Comparison of ENCODE assay signal across 8 cellular contexts in genomic region chr14:77043984-77044485, GRCh38. TPM values are rescaled to one million over a fixed set of nuclear protein-coding genes. Genes with fewer than 3 reads are reported as not detected.
A peak's percentile ranks its signal among the peaks of the same experiment; 100 is the strongest.
DNase-seq lines count a peak whose midpoint lies in the region; ATAC-seq and TF ChIP-seq lines count a peak whose summit lies in the region.

No MANE protein-coding gene starts in this region.

- no peaks in the 10 kb centered on the region for H3K36me3 ChIP-seq in RWPE2 (ENCODE audit: low read depth)
- no peaks in the 10 kb centered on the region for H3K36me3 ChIP-seq in fibroblast of lung (ENCODE audit: control insufficient read depth, insufficient read depth, low read length)
- H3K36me3 ChIP-seq in psoas muscle (ENCODE audit: insufficient read depth in 1 of 2, low read depth in 1 of 2), result no peaks in the 10 kb centered on the region

- ATAC-seq in RWPE2 (ENCODE audit: low read depth) (no peak), psoas muscle (peak in 3 of 4 donors; percentile 3 to 16 (median 14)), GM21528 (IDR thresholded peaks at IDR 0.05; ENCODE audit: low FRiP score, unreplicated experiment) (no peak), GM21367 (IDR thresholded peaks at IDR 0.05; ENCODE audit: unreplicated experiment) (no peak)

- H3K27me3 ChIP-seq in RWPE2 (ENCODE audit: insufficient read depth, poor library complexity, severe bottlenecking), result no peaks in the 10 kb centered on the region
- no peaks in the 10 kb centered on the region for H3K27me3 ChIP-seq in fibroblast of lung (ENCODE audit: control insufficient read depth, insufficient read depth, low read length)
- H3K27me3 ChIP-seq in psoas muscle (ENCODE audit: insufficient read depth in 3 of 3, low read length in 2 of 3), result no peaks in the 10 kb centered on the region

- H3K4me1 ChIP-seq in RWPE2 (ENCODE audit: insufficient read depth, poor library complexity, severe bottlenecking), result peaks cover 77% of the 10 kb centered on the region
- H3K4me1 ChIP-seq in fibroblast of lung (ENCODE audit: control insufficient read depth, extremely low read depth, insufficient read depth, low read length), result peaks cover 52% of the 10 kb centered on the region
- H3K4me1 ChIP-seq in psoas muscle, result peaks cover 62% of the 10 kb centered on the region

- no peaks in the 10 kb centered on the region for H3K79me2 ChIP-seq in fibroblast of lung (ENCODE audit: control insufficient read depth, insufficient read depth, low read length)

- intact Hi-C loops in Calu3 (cut with micrococcal nuclease; ENCODE audit: unreplicated experiment), result loop anchor here (5.0 kb wide), 1 partner anchor 97 kb away; no protein-coding TSS in a partner anchor
- intact Hi-C loops in psoas muscle (cut with DNase I), result loop anchor here in 1 of 2 donors (5.0 kb wide), 1 partner anchor 127 kb away; no protein-coding TSS in a partner anchor

- H3K9me3 ChIP-seq in RWPE2 (ENCODE audit: severe bottlenecking) (no peaks in the 10 kb centered on the region), fibroblast of lung (ENCODE audit: control insufficient read depth, insufficient read depth, low read depth, low read length) (no peaks in the 10 kb centered on the region), psoas muscle (no peaks in the 10 kb centered on the region)

- H4K20me1 ChIP-seq in fibroblast of lung (ENCODE audit: control insufficient read depth, extremely low read depth, insufficient read depth, low read length), result no peaks in the 10 kb centered on the region

- H3K27ac Mint-ChIP-seq in Calu3 (ENCODE audit: unreplicated experiment), result peak overlapping the region; percentile 86

- H3K4me3 ChIP-seq in RWPE2 (ENCODE audit: severe bottlenecking) (no peak overlapping the region), fibroblast of lung (replicated peaks in 1 of 4; ENCODE audit: control extremely low read depth in 1 of 4, insufficient read depth in 1 of 4, low read depth in 3 of 4, low read length in 4 of 4) (no peak overlapping the region), psoas muscle (no peak overlapping the region)

- no peaks in the 10 kb centered on the region for H3K27me3 Mint-ChIP-seq in Calu3 (ENCODE audit: unreplicated experiment)

- peaks cover 2% of the 10 kb centered on the region for H3K9me3 Mint-ChIP-seq in Calu3 (ENCODE audit: low read depth, unreplicated experiment)

- DNase-seq in Calu3 (no peak), RWPE2 (ENCODE audit: low spot score) (no peak), fibroblast of lung (ENCODE audit: low read depth in 2 of 2) (peak in 1 of 2 donors; percentile 20), psoas muscle (peak in 1 of 2 donors; percentile 57), NCI-H187 (lab: John Stamatoyannopoulos, UW) (no peak), middle frontal gyrus (ENCODE audit: extremely low spot score, low spot score) (no peak)

- H3K27ac ChIP-seq in RWPE2 (ENCODE audit: poor library complexity, severe bottlenecking) (peak overlapping the region; percentile 93), fibroblast of lung (ENCODE audit: insufficient read depth, low read length) (peak overlapping the region; percentile 98), psoas muscle (peak overlapping the region; percentile 95)

- TF ChIP-seq CTCF in Calu3 (IDR thresholded peaks at IDR 0.05; ENCODE audit: unreplicated experiment), result no peak
- no peak for TF ChIP-seq CTCF in RWPE2 (IDR thresholded peaks at IDR 0.05; ENCODE audit: poor library complexity, severe bottlenecking)
- TF ChIP-seq CTCF in fibroblast of lung (conservative IDR thresholded peaks at IDR 0.05 in 1 of 2, IDR thresholded peaks at IDR 0.05 in 1 of 2; ENCODE audit: low read depth in 1 of 2, low read length in 2 of 2), result no peak
- TF ChIP-seq CTCF in psoas muscle (IDR thresholded peaks at IDR 0.05), result no peak

- no peak overlapping the region for H3K4me3 Mint-ChIP-seq in Calu3 (ENCODE audit: low read depth, unreplicated experiment)

- H3K9ac ChIP-seq in fibroblast of lung (ENCODE audit: insufficient read depth, low read length), result no peak overlapping the region

- peaks cover 26% of the 10 kb centered on the region for H3K36me3 Mint-ChIP-seq in Calu3 (ENCODE audit: insufficient read depth, unreplicated experiment)

- CTCF ChIA-PET in Calu3 (lab: Charles Lee), result interaction anchor here (0.5 to 1.0 kb wide), 2 partner anchors 10 to 25 kb away, joined by 3 to 4 read pairs; no protein-coding TSS in a partner anchor

- WGBS in psoas muscle, 3 donors, result 53 to 63% (median 54%) methylated on average over 8 of the region's 8 CpGs

- H3K4me2 ChIP-seq in fibroblast of lung (ENCODE audit: extremely low read depth, insufficient read depth, low read length), result no peak overlapping the region

- BruUV-seq in Calu3 (replicated peaks; lab: Mats Ljungman, UMichigan), result TSS peak; percentile 91

- H2AFZ ChIP-seq in fibroblast of lung (ENCODE audit: low read length), result no peak overlapping the region

- peaks cover 61% of the 10 kb centered on the region for H3K4me1 Mint-ChIP-seq in Calu3 (ENCODE audit: low read depth, unreplicated experiment)

RNA-seq across cellular contexts. Expression of gene IRF2BPL, which starts 15.5 kb away (rescaled TPM):
- total RNA-seq in Calu3 (2022) (30.1 and 33.1 TPM in 2 replicates), fibroblast of lung (36.0 and 45.9 TPM in 2 replicates), psoas muscle (10 to 100 TPM in 3 of 4 donors, 1 to 10 TPM in 1; 9.7 to 26.3 (median 21.7) TPM)
- polyA plus RNA-seq in fibroblast of lung (9.8 and 13.1 TPM in 2 replicates), psoas muscle (1 to 10 TPM; 3.8 to 9.5 (median 4.4) TPM)
- polyA plus RNA-seq in fibroblast of lung (2012), result 23.8 and 31.3 TPM in 2 replicates
- polyA minus RNA-seq in fibroblast of lung (ENCODE audit: low replicate concordance), result 10.8 and 15.9 TPM in 2 replicates

RNA-seq across cellular contexts. Expression of gene CIPC, which starts 54.0 kb away (rescaled TPM):
- total RNA-seq in Calu3 (2022), result 16.5 and 18.9 TPM in 2 replicates
- 10.8 and 12.1 TPM in 2 replicates for total RNA-seq in fibroblast of lung
- 8.9 and 12.8 TPM in 2 replicates for polyA plus RNA-seq in fibroblast of lung
- 4.8 and 7.4 TPM in 2 replicates for polyA plus RNA-seq in fibroblast of lung (2012)
- 9.5 and 11.5 TPM in 2 replicates for polyA minus RNA-seq in fibroblast of lung (ENCODE audit: low replicate concordance)
- 100 to 1,000 TPM in 3 of 4 donors, 10 to 100 TPM in 1; 83.8 to 133 (median 112) TPM for total RNA-seq in psoas muscle
- polyA plus RNA-seq in psoas muscle, result 100 to 1,000 TPM in 1 of 3 donors, 10 to 100 TPM in 2; 23.1 to 116 (median 54.9) TPM

Comparison
In these comparisons a context has a peak if more than half of its experiments do, and no peak if none do; other contexts are left out.
1. ATAC-seq: peak in psoas muscle (3 of 4); none in RWPE2 (single experiment), GM21528 (single experiment) and GM21367 (single experiment).
2. Peak in every context shown above with its lines, with median percentiles within 50 percentile points of each other: H3K27ac ChIP-seq.